Comparison of ENCODE assay signal across 8 cellular contexts in genomic region chr20:41095110-41095969, GRCh38. TPM values are rescaled to one million over a fixed set of nuclear protein-coding genes. Genes with fewer than 3 reads are reported as not detected.
DNase-seq lines count a peak whose midpoint lies in the region; ATAC-seq, FAIRE-seq and TF ChIP-seq lines count a peak whose summit lies in the region.

No MANE protein-coding gene starts in this region.

- no peak overlapping the region for H3K23ac ChIP-seq in neuronal stem cell (ENCODE audit: low read depth, low read length, poor library complexity)

- TF ChIP-seq POLR2A in transverse colon (IDR thresholded peaks at IDR 0.05) = no peak

- ATAC-seq in Panc1 (peak; percentile 88), GM21423 (IDR thresholded peaks at IDR 0.05; ENCODE audit: unreplicated experiment) (no peak)

- no peaks in the 10 kb centered on the region for H3K9me3 ChIP-seq in Panc1 (ENCODE audit: control insufficient read depth, insufficient read depth, low read depth, low read length)
- no peaks in the 10 kb centered on the region for H3K9me3 ChIP-seq in neuronal stem cell (replicated peaks in 1 of 2; ENCODE audit: control insufficient read depth in 2 of 2, insufficient read depth in 1 of 2, low read depth in 1 of 2, low read length in 2 of 2)
- H3K9me3 ChIP-seq in transverse colon = no peaks in the 10 kb centered on the region

- BruUV-seq in Panc1 (replicated peaks; lab: Mats Ljungman, UMichigan) = no TSS peak

- no peak overlapping the region for H2BK120ac ChIP-seq in neuronal stem cell (ENCODE audit: low read depth, low read length)

- no peak overlapping the region for H2AK5ac ChIP-seq in neuronal stem cell (ENCODE audit: low read depth, low read length)

- H3K27me3 ChIP-seq in Panc1 (ENCODE audit: control insufficient read depth, insufficient read depth, low read length) = no peaks in the 10 kb centered on the region
- no peaks in the 10 kb centered on the region for H3K27me3 ChIP-seq in neuronal stem cell (ENCODE audit: control insufficient read depth in 3 of 3, insufficient read depth in 3 of 3, low read depth in 1 of 3, low read length in 3 of 3)
- H3K27me3 ChIP-seq in transverse colon = no peaks in the 10 kb centered on the region

- H3K27ac ChIP-seq in Panc1 (ENCODE audit: low read length) (no peak overlapping the region), neuronal stem cell (replicated peaks; ENCODE audit: low read length) (no peak overlapping the region), transverse colon (no peak overlapping the region)

- POLR2A ChIA-PET in Panc1 (lab: Charles Lee) = interaction anchor here (0.6 kb wide), 1 partner anchor 81 kb away, joined by 5 read pairs; no protein-coding TSS in a partner anchor

- H2BK5ac ChIP-seq in neuronal stem cell (ENCODE audit: low read length) = no peak overlapping the region

- H4K91ac ChIP-seq in neuronal stem cell (ENCODE audit: low read depth, low read length, poor library complexity) = no peak overlapping the region

- in situ Hi-C loops in Caki2 (cut with HindIII; ENCODE audit: low pct_unique_long_range_greater_than_20kb, low sequenced_read_pairs) (no loop called here), Panc1 (cut with HindIII; ENCODE audit: low pct_unique_long_range_greater_than_20kb, low sequenced_read_pairs) (no loop called here), transverse colon (cut with MboI; ENCODE audit: low pct_ligation_motif_present in 1 of 4, low pct_unique_long_range_greater_than_20kb in 1 of 4, low sequenced_read_pairs in 3 of 4) (loop anchor here in 2 of 4 donors (10.0 kb wide), 2 partner anchors 111 to 121 kb away; no protein-coding TSS in a partner anchor)

- peaks cover 53% of the 10 kb centered on the region for H3K36me3 ChIP-seq in Panc1 (ENCODE audit: control insufficient read depth, insufficient read depth, low read length)
- H3K36me3 ChIP-seq in neuronal stem cell (replicated peaks in 1 of 2; ENCODE audit: control insufficient read depth in 2 of 2, insufficient read depth in 2 of 2, low read length in 2 of 2) = peaks cover 31 to 95% of the 10 kb centered on the region in 2 donors
- peaks cover 0 to 61% (median 22%) of the 10 kb centered on the region in 4 donors for H3K36me3 ChIP-seq in transverse colon

- no peak overlapping the region for H3K4ac ChIP-seq in neuronal stem cell (ENCODE audit: low read length)

- DNase-seq in Caki2 (ENCODE audit: low read depth) (peak; percentile 49), HTR-8/SVneo (ENCODE audit: insufficient read length, low spot score) (peak; percentile 85), Panc1 (ENCODE audit: low read depth, low spot score) (peak; percentile 18), activated T-helper 1 cell treated with Interleukin-2 at 50 U/mL for 16 hours (ENCODE audit: low read depth) (peak; percentile 16), fibroblast of peridontal ligament (ENCODE audit: extremely low read depth) (peak; percentile 80), neuronal stem cell (ENCODE audit: low spot score) (peak; percentile 51), transverse colon (peak; percentile 69)

- no peak for FAIRE-seq in HTR-8/SVneo (lab: Jason Lieb, UNC)

- intact Hi-C loops in Panc1 (cut with micrococcal nuclease; ENCODE audit: unreplicated experiment) (loop anchor here (1.0 kb wide), 2 partner anchors 105 to 127 kb away; no protein-coding TSS in a partner anchor), transverse colon (cut with DNase I; ENCODE audit: low total_unique reads) (no loop called here)

- no peak overlapping the region for H4K8ac ChIP-seq in neuronal stem cell (ENCODE audit: low read depth, low read length)

- TF ChIP-seq CTCF in Panc1 (IDR thresholded peaks at IDR 0.05) (peak; percentile 91), transverse colon (IDR thresholded peaks at IDR 0.05) (peak; percentile 77 to 90 (median 86))

- H3K4me3 ChIP-seq in Panc1 (ENCODE audit: low read depth in 2 of 2, low read length in 2 of 2) (no peak overlapping the region), neuronal stem cell (ENCODE audit: low read length in 2 of 2) (no peak overlapping the region), transverse colon (no peak overlapping the region)

- TF ChIP-seq EP300 in transverse colon (IDR thresholded peaks at IDR 0.05; ENCODE audit: low read depth) = no peak

- H3K79me1 ChIP-seq in neuronal stem cell (ENCODE audit: low read depth, low read length) = no peaks in the 10 kb centered on the region

- H3K18ac ChIP-seq in neuronal stem cell (ENCODE audit: low read length) = no peak overlapping the region

- CTCF ChIA-PET in Panc1 (lab: Charles Lee) = interaction anchor here (0.6 to 1.7 kb wide), 4 partner anchors 92 to 131 kb away, joined by 3 to 16 read pairs (median 4); no protein-coding TSS in a partner anchor

- no peak overlapping the region for H3K9ac ChIP-seq in neuronal stem cell (ENCODE audit: low read depth, low read length, poor library complexity)

- no peak overlapping the region for H2BK15ac ChIP-seq in neuronal stem cell (ENCODE audit: low read length)

- no peak overlapping the region for H3K4me2 ChIP-seq in neuronal stem cell (ENCODE audit: insufficient read depth, low read length, poor library complexity, severe bottlenecking)

- no peak overlapping the region for H3K14ac ChIP-seq in neuronal stem cell (ENCODE audit: low read length)

- WGBS in neuronal stem cell (ENCODE audit: extremely low coverage in 2 of 2, insufficient read length in 2 of 2, insufficient replicate concordance in 1 of 2), 2 donors = 100% methylated on average over 1 of the region's 7 CpGs; no CpG with 5 or more reads in 1 of the 2 donors
- 19 to 43% methylated on average over 4 to 7 of the region's 7 CpGs for WGBS in transverse colon (ENCODE audit: low coverage in 1 of 2), 2 donors

- H3K4me1 ChIP-seq in Panc1 (ENCODE audit: control insufficient read depth, insufficient read depth, low read length) (no peaks in the 10 kb centered on the region), neuronal stem cell (ENCODE audit: control insufficient read depth in 2 of 2, insufficient read depth in 1 of 2, low read depth in 1 of 2, low read length in 2 of 2) (no peaks in the 10 kb centered on the region), transverse colon (peaks cover 0 to 9% (median 0%) of the 10 kb centered on the region in 4 donors)

- H2AFZ ChIP-seq in neuronal stem cell (ENCODE audit: low read length) = no peak overlapping the region

- no peak overlapping the region for H2BK12ac ChIP-seq in neuronal stem cell (ENCODE audit: low read length)

RNA-seq across cellular contexts. Expression of gene PLCG1, which starts 42.0 kb away (rescaled TPM):
- 37.6 and 80.0 TPM in 2 replicates for total RNA-seq in Caki2 (2014; rRNA removed; shearing (Covaris generic); ENCODE audit: low replicate concordance)
- total RNA-seq in Panc1 (2021; ENCODE audit: unreplicated experiment) (159 TPM), transverse colon (100 to 1,000 TPM in 3 of 4 donors, 10 to 100 TPM in 1; 82.7 to 377 (median 155) TPM)
- 189 TPM for polyA plus RNA-seq in Panc1 (2012; ENCODE audit: insufficient read length)
- polyA plus RNA-seq in neuronal stem cell (2013, experiment 1 of 2) = 138 TPM
- polyA plus RNA-seq in neuronal stem cell (2013, experiment 2 of 2) = 134 TPM

Comparison
In these comparisons a context has a peak if more than half of its experiments do, and no peak if none do; other contexts are left out.
1. DNase-seq: peak in every context shown above with its lines; median percentile 85 in HTR-8/SVneo; 80 in fibroblast of peridontal ligament; 69 in transverse colon; 51 in neuronal stem cell; 49 in Caki2; 18 in Panc1; 16 in activated T-helper 1 cell treated with Interleukin-2 at 50 U/mL for 16 hours.